Comparison of ENCODE assay signal across 1 cellular context in genomic region chr16:31458073-31458834, GRCh38.
TF ChIP-seq lines count a peak whose summit lies in the region.

No MANE protein-coding gene starts in this region.

TF ChIP-seq in HepG2, 621 proteins besides CTCF, POLR2A, EP300 and RAD21 (continued from another document and continues in another):
- TF ChIP-seq MZF1 (CRISPR knock-in tag; IDR thresholded peaks at IDR 0.05; ENCODE audit: borderline replicate concordance) = no peak; the same call in 1 of the 2 replicates
- peak; percentile 73; the same call in 1 of the 2 replicates for TF ChIP-seq ZBTB7A (CRISPR knock-in tag; IDR thresholded peaks at IDR 0.05)
- TF ChIP-seq ZNF256 (CRISPR knock-in tag; conservative IDR thresholded peaks at IDR 0.05) = 0 out of 2 replicates have a peak, but pooled peaks have one; percentile 74
- TF ChIP-seq ZNF770 (CRISPR knock-in tag; IDR thresholded peaks at IDR 0.05) = no peak
- TF ChIP-seq DNMT3B (CRISPR knock-in tag; conservative IDR thresholded peaks at IDR 0.05) = peak; percentile 97
- TF ChIP-seq IKZF1 (IDR thresholded peaks at IDR 0.05) = no peak
- peak; percentile 87 for TF ChIP-seq ZNF646 (CRISPR knock-in tag; IDR thresholded peaks at IDR 0.05)
- peak; percentile 94 for TF ChIP-seq ZNF431 (CRISPR knock-in tag; IDR thresholded peaks at IDR 0.05; ENCODE audit: borderline replicate concordance, low read depth)
- peak; percentile 92 for TF ChIP-seq HNRNPL (IDR thresholded peaks at IDR 0.05; ENCODE audit: low read depth, low read length)
- TF ChIP-seq TRIM24 (CRISPR knock-in tag; IDR thresholded peaks at IDR 0.05) = 0 out of 2 replicates have a peak, but pooled peaks have one; percentile 60
- peak; percentile 96 for TF ChIP-seq HINFP (CRISPR knock-in tag; IDR thresholded peaks at IDR 0.05; ENCODE audit: low read depth)
- TF ChIP-seq PAXIP1 (CRISPR knock-in tag; conservative IDR thresholded peaks at IDR 0.05) = peak; percentile 89
- peak; percentile 79; the same call in 1 of the 2 replicates for TF ChIP-seq ZNF615 (CRISPR knock-in tag; IDR thresholded peaks at IDR 0.05; ENCODE audit: borderline replicate concordance)
- TF ChIP-seq NFE2L2 (IDR thresholded peaks at IDR 0.05; ENCODE audit: low read length) = no peak
- no peak for TF ChIP-seq ZBTB42 (CRISPR knock-in tag; IDR thresholded peaks at IDR 0.05)
- no peak for TF ChIP-seq U2AF1 (optimal IDR thresholded peaks at IDR 0.05; ENCODE audit: low read depth, low read length)
- no peak for TF ChIP-seq NBN (conservative IDR thresholded peaks at IDR 0.05)
- no peak for TF ChIP-seq PAF1 (CRISPR knock-in tag; IDR thresholded peaks at IDR 0.05)
- TF ChIP-seq ZNF674 (CRISPR knock-in tag; IDR thresholded peaks at IDR 0.05; ENCODE audit: low read depth) = peak; percentile 85; the same call in 1 of the 2 replicates
- peak; percentile 97 for TF ChIP-seq UBTF (CRISPR knock-in tag; IDR thresholded peaks at IDR 0.05)
- peak; percentile 86 for TF ChIP-seq RXRB (CRISPR knock-in tag; IDR thresholded peaks at IDR 0.05; ENCODE audit: borderline replicate concordance)
- TF ChIP-seq GLMP (CRISPR knock-in tag; IDR thresholded peaks at IDR 0.05; ENCODE audit: borderline replicate concordance) = no peak
- no peak for TF ChIP-seq CSRNP2 (CRISPR knock-in tag; conservative IDR thresholded peaks at IDR 0.05; ENCODE audit: low read depth)
- TF ChIP-seq SALL1 (CRISPR knock-in tag; IDR thresholded peaks at IDR 0.05) = peak; percentile 97
- no peak for TF ChIP-seq CC2D1A (CRISPR knock-in tag; IDR thresholded peaks at IDR 0.05)
- peak; percentile 84 for TF ChIP-seq GATAD2A (CRISPR knock-in tag; IDR thresholded peaks at IDR 0.05)
- peak; percentile 34; the same call in 1 of the 2 replicates for TF ChIP-seq CHD2 (IDR thresholded peaks at IDR 0.05; ENCODE audit: low read depth, low read length)
- peak; percentile 97 for TF ChIP-seq ZSCAN9 (CRISPR knock-in tag; IDR thresholded peaks at IDR 0.05; ENCODE audit: borderline replicate concordance)
- no peak for TF ChIP-seq GLI4 (CRISPR knock-in tag; IDR thresholded peaks at IDR 0.05; ENCODE audit: borderline replicate concordance)
- no peak for TF ChIP-seq MBD4 (IDR thresholded peaks at IDR 0.05; ENCODE audit: borderline replicate concordance, low read length)
- no peak for TF ChIP-seq ZBTB3 (CRISPR knock-in tag; IDR thresholded peaks at IDR 0.05; ENCODE audit: borderline replicate concordance, low read depth)
- TF ChIP-seq PHF21A (CRISPR knock-in tag; IDR thresholded peaks at IDR 0.05) = peak; percentile 86
- no peak for TF ChIP-seq SRSF4 (IDR thresholded peaks at IDR 0.05; ENCODE audit: low read depth, low read length, poor library complexity, severe bottlenecking)
- no peak for TF ChIP-seq SNRNP70 (IDR thresholded peaks at IDR 0.05; ENCODE audit: low read depth, low read length)
- TF ChIP-seq MLXIP (CRISPR knock-in tag; IDR thresholded peaks at IDR 0.05; ENCODE audit: borderline replicate concordance) = no peak
- no peak; the same call in 1 of the 2 replicates for TF ChIP-seq ZNF3 (CRISPR knock-in tag; IDR thresholded peaks at IDR 0.05)
- TF ChIP-seq TSC22D2 (CRISPR knock-in tag; IDR thresholded peaks at IDR 0.05; ENCODE audit: borderline replicate concordance) = peak; percentile 81; the same call in 1 of the 2 replicates
- TF ChIP-seq GATA4 (IDR thresholded peaks at IDR 0.05; ENCODE audit: borderline replicate concordance, low read depth) = no peak
- peak; percentile 77; the same call in 1 of the 2 replicates for TF ChIP-seq CBFB (CRISPR knock-in tag; IDR thresholded peaks at IDR 0.05)
